ENCODE assay signal across 22 cellular contexts in genomic region chr11:92384807-92385206, GRCh38.
DNase-seq lines count a peak whose midpoint lies in the region; ATAC-seq, FAIRE-seq and TF ChIP-seq lines count a peak whose summit lies in the region.
"Had no signal": no experiment of that assay in that cellular context is flagged by ENCODE, and none has a peak within 500 bp of the region (broad histone marks: within the 10 kb centered on the region; RNA-seq: fewer than 3 reads in every experiment).

No MANE protein-coding gene starts in this region.

- H3K4me2 ChIP-seq in A549: peak overlapping the region; percentile 62
- peak overlapping the region; percentile 32; the same call in 1 of the 2 replicates for H3K4me2 ChIP-seq in SK-N-SH
- H3K4me2 ChIP-seq in neural cell (ENCODE audit: low read length): no peak overlapping the region
- H3K4me2 ChIP-seq: BLaER1 treated with 17β-estradiol and CSF1 and Interleukin-3, amounts not matched to agents 10 nM and 100 nM had no signal

- no peak for TF ChIP-seq RAD21 in A549 (conservative IDR thresholded peaks at IDR 0.05 in 1 of 2, IDR thresholded peaks at IDR 0.05 in 1 of 2)
- no peak for TF ChIP-seq RAD21 in SK-N-SH (IDR thresholded peaks at IDR 0.05; ENCODE audit: low read length)
- no peak for TF ChIP-seq RAD21 in neural cell (conservative IDR thresholded peaks at IDR 0.05)

- FAIRE-seq in A549 (lab: Jason Lieb, UNC): no peak
- FAIRE-seq: frontal cortex had no signal

- H3K27me3 Mint-ChIP-seq in effector memory CD8-positive, alpha-beta T cell: no peaks in the 10 kb centered on the region
- H3K27me3 Mint-ChIP-seq: activated CD8-positive, alpha-beta memory T cell treated with anti-CD3 and anti-CD28 coated beads, Interleukin-2, amount 10 ng/mL, durations not matched to agents 7 days and 5 days had no signal

- H3K4me1 ChIP-seq in A549 (peaks cover 24% of the 10 kb centered on the region), SK-N-SH (ENCODE audit: control insufficient read depth in 1 of 2, insufficient read depth in 2 of 2, low read depth in 1 of 2, low read length in 1 of 2) (peaks cover 3 to 29% of the 10 kb centered on the region in 2 experiments)
- H3K4me1 ChIP-seq: adrenal gland, prostate gland had no signal

- no peak for TF ChIP-seq EP300 in A549 (IDR thresholded peaks at IDR 0.05)
- 0 out of 4 replicates have a peak, but pooled peaks of 1 of the 2 experiments have one; percentile 50 for TF ChIP-seq EP300 in SK-N-SH (IDR thresholded peaks at IDR 0.05; ENCODE audit: borderline replicate concordance in 1 of 2, low read depth in 1 of 2, low read length in 1 of 2)
- no peak for TF ChIP-seq EP300 in neural cell (conservative IDR thresholded peaks at IDR 0.05; ENCODE audit: poor library complexity, severe bottlenecking)

- ATAC-seq in A549 (no peak; a peak in 1 of 6 replicates), GM18858 (IDR thresholded peaks at IDR 0.05; ENCODE audit: unreplicated experiment) (no peak), HG03045 (IDR thresholded peaks at IDR 0.05; ENCODE audit: unreplicated experiment) (no peak)
- ATAC-seq in effector memory CD8-positive, alpha-beta T cell (replicated peaks): peak; percentile 21
- ATAC-seq: activated CD8-positive, alpha-beta memory T cell treated with anti-CD3 and anti-CD28 coated beads, Interleukin-2, amount 10 ng/mL, durations not matched to agents 7 days and 5 days; PC-3 had no signal

- H3K9ac ChIP-seq in SK-N-SH (no peak overlapping the region), neural cell (ENCODE audit: low read length) (no peak overlapping the region)
- H3K9ac ChIP-seq: BLaER1 treated with 17β-estradiol and CSF1 and Interleukin-3, amounts not matched to agents 10 nM and 100 nM had no signal

- no peak for TF ChIP-seq POLR2A in A549 (IDR thresholded peaks at IDR 0.05; ENCODE audit: low read length)

- POLR2A ChIA-PET in A549 (lab: Yijun Ruan, JAX) (no interaction called here), SK-N-SH (lab: Yijun Ruan, JAX) (no interaction called here)

- no peaks in the 10 kb centered on the region for H3K27me3 ChIP-seq in SK-N-SH (ENCODE audit: insufficient read depth)
- H3K27me3 ChIP-seq in neural cell (ENCODE audit: insufficient read depth, low read depth, low read length): no peaks in the 10 kb centered on the region
- H3K27me3 ChIP-seq: adrenal gland; BLaER1 treated with 17β-estradiol and CSF1 and Interleukin-3, amounts not matched to agents 10 nM and 100 nM; SJCRH30; suprapubic skin had no signal

- H3K27ac ChIP-seq in A549 (peak overlapping the region in 1 of 2 experiments; percentile 19; a peak in 1 of 6 replicates), SK-N-SH (ENCODE audit: low read depth in 2 of 2, low read length in 1 of 2) (peak overlapping the region; percentile 54 to 61; a peak in 2 of 4 replicates), neural cell (ENCODE audit: low read length) (peak overlapping the region; percentile 32), coronary artery (no peak overlapping the region)
- H3K27ac ChIP-seq: 22Rv1; adrenal gland; BLaER1 treated with 17β-estradiol and CSF1 and Interleukin-3, amounts not matched to agents 10 nM and 100 nM; prostate gland; SJCRH30; suprapubic skin had no signal

- peaks cover 10% of the 10 kb centered on the region in 2 donors for H3K9me3 Mint-ChIP-seq in effector memory CD8-positive, alpha-beta T cell
- H3K9me3 Mint-ChIP-seq: T-helper 2 cell treated with Interferon-gamma antibody and Interleukin-4, amounts not matched to agents 5 μg/mL and 100 μg/mL, for 36 hours had no signal

- H3K27ac Mint-ChIP-seq in effector memory CD8-positive, alpha-beta T cell: no peak overlapping the region
- H3K27ac Mint-ChIP-seq: activated CD8-positive, alpha-beta memory T cell treated with anti-CD3 and anti-CD28 coated beads, Interleukin-2, amount 10 ng/mL, durations not matched to agents 7 days and 5 days; T-helper 2 cell treated with Interferon-gamma antibody and Interleukin-4, amounts not matched to agents 5 μg/mL and 100 μg/mL, for 36 hours had no signal

- H3F3A ChIP-seq in SK-N-SH (replicated peaks; ENCODE audit: insufficient read depth) (peaks cover 24% of the 10 kb centered on the region), neural cell (ENCODE audit: insufficient read depth, low read length, poor library complexity, severe bottlenecking) (no peaks in the 10 kb centered on the region)

- H3K36me3 ChIP-seq in SK-N-SH (replicated peaks in 1 of 2; ENCODE audit: control insufficient read depth in 1 of 2, insufficient read depth in 2 of 2, low read length in 1 of 2): no peaks in the 10 kb centered on the region
- H3K36me3 ChIP-seq in neural cell (ENCODE audit: insufficient read depth, low read length): no peaks in the 10 kb centered on the region
- H3K36me3 ChIP-seq: adrenal gland; BLaER1 treated with 17β-estradiol and CSF1 and Interleukin-3, amounts not matched to agents 10 nM and 100 nM; prostate gland; SJCRH30; suprapubic skin had no signal

- H3K9me3 ChIP-seq in A549 (no peaks in the 10 kb centered on the region), SK-N-SH (no peaks in the 10 kb centered on the region), neural cell (ENCODE audit: low read length) (no peaks in the 10 kb centered on the region)
- H3K9me3 ChIP-seq: adrenal gland; BLaER1 treated with 17β-estradiol and CSF1 and Interleukin-3, amounts not matched to agents 10 nM and 100 nM; prostate gland; SJCRH30; suprapubic skin had no signal

- H3K4me3 Mint-ChIP-seq in effector memory CD8-positive, alpha-beta T cell: no peak overlapping the region
- H3K4me3 Mint-ChIP-seq: activated CD8-positive, alpha-beta memory T cell treated with anti-CD3 and anti-CD28 coated beads, Interleukin-2, amount 10 ng/mL, durations not matched to agents 7 days and 5 days; T-helper 2 cell treated with Interferon-gamma antibody and Interleukin-4, amounts not matched to agents 5 μg/mL and 100 μg/mL, for 36 hours had no signal

- H2AFZ ChIP-seq in SK-N-SH (ENCODE audit: low read depth) (no peak overlapping the region), neural cell (ENCODE audit: low read depth, low read length) (no peak overlapping the region)

- CTCF ChIA-PET in A549 (lab: Yijun Ruan, JAX) (interaction anchor here (0.7 to 1.3 kb wide), 2 partner anchors 9 to 15 kb away, joined by 4 to 5 read pairs; no protein-coding TSS in a partner anchor), SK-N-SH (lab: Yijun Ruan, JAX) (interaction anchor here (0.9 kb wide), 1 partner anchor 501 kb away, joined by 4 read pairs; no protein-coding TSS in a partner anchor)

- H4K20me1 ChIP-seq in SK-N-SH (ENCODE audit: insufficient read depth): no peaks in the 10 kb centered on the region
- no peaks in the 10 kb centered on the region for H4K20me1 ChIP-seq in neural cell (ENCODE audit: insufficient read depth)
- H4K20me1 ChIP-seq: BLaER1 treated with 17β-estradiol and CSF1 and Interleukin-3, amounts not matched to agents 10 nM and 100 nM had no signal

- no peaks in the 10 kb centered on the region for H3K9me2 ChIP-seq in SK-N-SH
- no peaks in the 10 kb centered on the region for H3K9me2 ChIP-seq in neural cell (ENCODE audit: insufficient read depth, low read length)

- no peaks in the 10 kb centered on the region for H3K36me3 Mint-ChIP-seq in effector memory CD8-positive, alpha-beta T cell (ENCODE audit: insufficient read depth)
- H3K36me3 Mint-ChIP-seq: activated CD8-positive, alpha-beta memory T cell treated with anti-CD3 and anti-CD28 coated beads, Interleukin-2, amount 10 ng/mL, durations not matched to agents 7 days and 5 days had no signal

- DNase-seq in A549 (ENCODE audit: low read depth in 1 of 2, low spot score in 1 of 2): no peak
- DNase-seq in SK-N-SH: peak; percentile 30
- no peak for DNase-seq in effector memory CD8-positive, alpha-beta T cell
- DNase-seq in coronary artery (ENCODE audit: low spot score): no peak
- no peak for DNase-seq in HT-29 (ENCODE audit: low spot score)
- DNase-seq: activated CD4-positive, CD25-positive, alpha-beta regulatory T cell treated with anti-CD3 and anti-CD28 coated beads, Interleukin-2, amount 50 U/mL, for 72 hours; activated CD8-positive, alpha-beta memory T cell treated with anti-CD3 and anti-CD28 coated beads, Interleukin-2, amount 10 ng/mL, durations not matched to agents 7 days and 5 days; adrenal gland; GOT3; NCI-H1105; SJCRH30; stimulated activated CD4-positive, alpha-beta T cell treated with anti-CD3 and anti-CD28 coated beads, Interleukin-12 subunit alpha, Interleukin-12 subunit beta, amount 100 ng/mL, for 4 hours had no signal

- H3K79me2 ChIP-seq in SK-N-SH (ENCODE audit: insufficient read depth) (peaks cover 6% of the 10 kb centered on the region; the same call in 1 of the 2 replicates), neural cell (replicated peaks; ENCODE audit: insufficient read depth, low read length) (peaks cover 32% of the 10 kb centered on the region)

- no peaks in the 10 kb centered on the region for H3K4me1 Mint-ChIP-seq in effector memory CD8-positive, alpha-beta T cell (ENCODE audit: low read depth in 2 of 2)
- H3K4me1 Mint-ChIP-seq: activated CD8-positive, alpha-beta memory T cell treated with anti-CD3 and anti-CD28 coated beads, Interleukin-2, amount 10 ng/mL, durations not matched to agents 7 days and 5 days had no signal

- 26% methylated on average over 2 of the region's 2 CpGs for WGBS in A549 (ENCODE audit: missing lambda C conversion rate)
- 25% methylated on average over 2 of the region's 2 CpGs for WGBS in SK-N-SH (ENCODE audit: low lambda C conversion rate)

- H3K4me3 ChIP-seq in A549 (no peak overlapping the region), SK-N-SH (ENCODE audit: low read depth in 2 of 2, low read length in 1 of 2) (no peak overlapping the region), neural cell (ENCODE audit: low read length) (no peak overlapping the region), coronary artery (no peak overlapping the region)
- H3K4me3 ChIP-seq: adrenal gland; BLaER1 treated with 17β-estradiol and CSF1 and Interleukin-3, amounts not matched to agents 10 nM and 100 nM; prostate gland; SJCRH30; suprapubic skin had no signal

- no peak for TF ChIP-seq CTCF in A549 (IDR thresholded peaks at IDR 0.05)
- no peak for TF ChIP-seq CTCF in SK-N-SH (IDR thresholded peaks at IDR 0.05)
- TF ChIP-seq CTCF in neural cell (IDR thresholded peaks at IDR 0.05; ENCODE audit: poor library complexity, severe bottlenecking): no peak
- TF ChIP-seq CTCF in coronary artery (IDR thresholded peaks at IDR 0.05): no peak

TF ChIP-seq in A549, 52 proteins besides CTCF, POLR2A, EP300 and RAD21 (continues in another document):
- no peak for TF ChIP-seq EHF (CRISPR knock-in tag; IDR thresholded peaks at IDR 0.05)
- TF ChIP-seq ZSCAN20 (CRISPR knock-in tag; IDR thresholded peaks at IDR 0.05): no peak
- TF ChIP-seq NPAS2 (CRISPR knock-in tag; IDR thresholded peaks at IDR 0.05; ENCODE audit: borderline replicate concordance): no peak

TF ChIP-seq in SK-N-SH, 30 proteins besides CTCF, POLR2A, EP300 and RAD21 (continues in another document):
- TF ChIP-seq TAF1 (IDR thresholded peaks at IDR 0.05; ENCODE audit: borderline replicate concordance, low read depth, low read length) (no peak), GATA2 (CRISPR knock-in tag; IDR thresholded peaks at IDR 0.05) (peak; percentile 35; the same call in 1 of the 2 replicates)

TF ChIP-seq in neural cell, 6 proteins besides CTCF, POLR2A, EP300 and RAD21 (continues in another document):
- TF ChIP-seq EZH2 (IDR thresholded peaks at IDR 0.05; ENCODE audit: borderline replicate concordance, insufficient read depth, low read length, poor library complexity, severe bottlenecking) (no peak), TAF1 (IDR thresholded peaks at IDR 0.05; ENCODE audit: low read depth) (no peak)

Comparison
In these comparisons a context has a peak if more than half of its experiments do, and no peak if none do; other contexts are left out.
1. H3K27ac ChIP-seq: peak in SK-N-SH (2 of 2) and neural cell (single experiment); none in coronary artery (0 of 2).
2. Of the 12 proteins assayed by ChIP-seq in both A549 and SK-N-SH: peak only in A549: none; only in SK-N-SH: RCOR1; in both: none; in neither: 10; mixed calls (peak in some experiments, not most) for 1.